11 cellular contexts compared by ENCODE assay signal in the genomic region with DNA sequence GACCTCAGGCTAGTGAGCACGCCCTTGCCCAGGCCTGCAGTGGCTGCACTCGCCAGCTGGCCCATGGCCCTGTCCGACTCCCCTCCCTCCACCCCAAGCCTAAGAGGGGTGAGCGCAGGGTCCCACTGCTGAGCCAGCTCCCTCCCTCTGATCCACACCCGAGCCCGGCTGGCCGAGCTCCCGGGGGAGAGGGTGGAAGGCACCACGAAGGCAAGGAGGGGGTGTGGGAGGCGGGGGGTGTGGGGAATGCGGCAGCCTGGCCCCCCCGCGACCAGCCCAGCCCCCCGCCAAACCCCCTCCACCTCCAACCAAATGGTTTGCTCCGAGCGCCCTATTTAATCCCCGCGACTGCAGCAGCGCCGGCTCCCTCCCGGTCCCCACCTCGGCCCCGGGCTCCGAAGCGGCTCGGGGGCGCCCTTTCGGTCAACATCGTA. TPM values are rescaled to one million over a fixed set of nuclear protein-coding genes. Genes with fewer than 3 reads are reported as not detected.
DNase-seq lines count a peak whose midpoint lies in the region; ATAC-seq and TF ChIP-seq lines count a peak whose summit lies in the region.
"Had no signal": no experiment of that assay in that cellular context is flagged by ENCODE, and none has a peak within 500 bp of the region (broad histone marks: within the 10 kb centered on the region; RNA-seq: fewer than 3 reads in every experiment).

TSS of gene CADM3 (plus strand) at position 362 of the 434 bp plus-strand sequence. CDS start 151 bp downstream, outside the sequence.

- H3K27ac ChIP-seq in cardiac muscle cell = no peak within 1 kb of the TSS

- TF ChIP-seq CTCF in cardiac muscle cell (IDR thresholded peaks at IDR 0.05; ENCODE audit: low read depth, low read length) = no peak

- H3K27me3 Mint-ChIP-seq in activated T-cell treated with anti-CD3 and anti-CD28 coated beads, Interleukin-2, amount 50 U/mL, for 4 hours (ENCODE audit: low read depth) = peaks cover 65% of the 10 kb centered on the region

- H3K4me3 ChIP-seq in cardiac muscle cell = peak within 1 kb of the TSS; percentile 74

- H3K36me3 Mint-ChIP-seq in activated T-cell treated with anti-CD3 and anti-CD28 coated beads, Interleukin-2, amount 50 U/mL, for 4 hours (ENCODE audit: insufficient read depth) = no peaks in the 10 kb centered on the region

- H3K36me3 ChIP-seq in cardiac muscle cell = no peaks in the 10 kb centered on the region

- H3K27me3 ChIP-seq in cardiac muscle cell = peaks cover 18% of the 10 kb centered on the region

- intact Hi-C loops in posterior cingulate gyrus (cut with DNase I) = no loop called here

- no peak for ATAC-seq in HG03159 (IDR thresholded peaks at IDR 0.05; ENCODE audit: unreplicated experiment)
- ATAC-seq in activated T-cell treated with anti-CD3 and anti-CD28 coated beads, Interleukin-2, amount 50 U/mL, for 4 hours = no peak

- peak; percentile 53 for DNase-seq in DMS79 treated with DMSO at 0.1 percent for 48 hours (lab: John Stamatoyannopoulos, UW)
- peak; percentile 73 for DNase-seq in SK-N-DZ (ENCODE audit: low spot score)
- DNase-seq in cardiac muscle cell (ENCODE audit: low read depth in 1 of 2, low spot score in 1 of 2) = peak; percentile 56 to 83
- peak in 9 of 10 donors; percentile 32 to 94 (median 68) for DNase-seq in posterior cingulate gyrus
- no peak for DNase-seq in NK-92 treated with Interleukin-12 subunit alpha and Interleukin-12 subunit beta, amount 100 ng/mL, for 24 hours (lab: John Stamatoyannopoulos, UW)
- no peak for DNase-seq in NCI-H2171 treated with DMSO at 0.1 percent for 48 hours (lab: John Stamatoyannopoulos, UW)
- no peak for DNase-seq in activated T-cell treated with anti-CD3 and anti-CD28 coated beads, Interleukin-2, amount 50 U/mL, for 4 hours
- DNase-seq: activated CD8-positive, alpha-beta memory T cell treated with anti-CD3 and anti-CD28 coated beads for 24 hours; NCI-H1048; stimulated activated CD8-positive, alpha-beta memory T cell treated with anti-CD3 and anti-CD28 coated beads, Interleukin-4, amount 100 ng/mL, for 48 hours had no signal

- H3K9me3 ChIP-seq in cardiac muscle cell (ENCODE audit: low read depth) = no peaks in the 10 kb centered on the region

- H3K4me3 Mint-ChIP-seq in activated T-cell treated with anti-CD3 and anti-CD28 coated beads, Interleukin-2, amount 50 U/mL, for 4 hours = no peak within 1 kb of the TSS

- H3K9me3 Mint-ChIP-seq in activated T-cell treated with anti-CD3 and anti-CD28 coated beads, Interleukin-2, amount 50 U/mL, for 4 hours = no peaks in the 10 kb centered on the region

- H3K4me1 ChIP-seq in cardiac muscle cell (ENCODE audit: low read depth) = peaks cover 5% of the 10 kb centered on the region

- peaks cover 7% of the 10 kb centered on the region for H3K4me1 Mint-ChIP-seq in activated T-cell treated with anti-CD3 and anti-CD28 coated beads, Interleukin-2, amount 50 U/mL, for 4 hours (ENCODE audit: low read depth)

RNA-seq across cellular contexts. Expression of gene CADM3, which starts in this region (rescaled TPM):
- polyA plus RNA-seq in SK-N-DZ (2014; cell fraction: cytosol; rRNA removed) = 9.9 and 11.3 TPM in 2 replicates
- 4.1 and 5.1 TPM in 2 replicates for polyA plus RNA-seq in SK-N-DZ (2014; cell fraction: nucleus; rRNA removed)
- total RNA-seq in cardiac muscle cell = 1.7 and 3.1 TPM in 2 replicates
- polyA plus RNA-seq in cardiac muscle cell = 0.51 and 1.3 TPM in 2 replicates
- not detected for total RNA-seq in activated T-cell treated with anti-CD3 and anti-CD28 coated beads, Interleukin-2, amount 50 U/mL, for 4 hours

Comparison
In these comparisons a context has a peak if more than half of its experiments do, and no peak if none do; other contexts are left out.
1. DNase-seq: peak in DMS79 treated with DMSO at 0.1 percent for 48 hours (single experiment), SK-N-DZ (single experiment), cardiac muscle cell (2 of 2) and posterior cingulate gyrus (9 of 10); none in NK-92 treated with Interleukin-12 subunit alpha and Interleukin-12 subunit beta, amount 100 ng/mL, for 24 hours (single experiment), NCI-H2171 treated with DMSO at 0.1 percent for 48 hours (single experiment) and activated T-cell treated with anti-CD3 and anti-CD28 coated beads, Interleukin-2, amount 50 U/mL, for 4 hours (single experiment).